ENCODE assay signal across 15 cellular contexts in genomic region chr3:109944836-109945235, GRCh38.
"Had no signal": no experiment of that assay in that cellular context is flagged by ENCODE, and none has a peak within 500 bp of the region (broad histone marks: within the 10 kb centered on the region; RNA-seq: fewer than 3 reads in every experiment).

No MANE protein-coding gene starts in this region.

- DNase-seq: effector memory CD4-positive, alpha-beta T cell; foreskin keratinocyte; kidney; left cardiac atrium; left ventricle myocardium superior; mesenchymal stem cell; midbrain; naive B cell; posterior cingulate gyrus; small intestine; stimulated activated CD4-positive, alpha-beta T cell treated with anti-CD3 and anti-CD28 coated beads, Interleukin-2, amount 100 ng/mL, for 48 hours; stimulated activated naive CD4-positive, alpha-beta T cell treated with Interleukin-2 at 50 U/mL for 16 hours; trophoblast cell had no signal

- H3K4me2 ChIP-seq: hepatocyte had no signal

- H3K4me3 ChIP-seq: hepatocyte, lung had no signal

- H2AFZ ChIP-seq: hepatocyte had no signal

- H3K27me3 ChIP-seq: foreskin keratinocyte, hepatocyte had no signal

- H3K27ac ChIP-seq: foreskin keratinocyte, hepatocyte had no signal

- H3K79me2 ChIP-seq: hepatocyte had no signal

- H3K4me1 ChIP-seq: foreskin keratinocyte had no signal
